Comparison of ENCODE assay signal across 15 cellular contexts in genomic region chr1:202587859-202588480, GRCh38.
DNase-seq lines count a peak whose midpoint lies in the region; ATAC-seq and TF ChIP-seq lines count a peak whose summit lies in the region.
"Had no signal": no experiment of that assay in that cellular context is flagged by ENCODE, and none has a peak within 500 bp of the region (broad histone marks: within the 10 kb centered on the region; RNA-seq: fewer than 3 reads in every experiment).

No MANE protein-coding gene starts in this region.

- H3K27me3 ChIP-seq in upper lobe of left lung (no peaks in the 10 kb centered on the region), left lung (peaks cover 0 to 22% of the 10 kb centered on the region in 2 donors)

- H3K36me3 ChIP-seq in upper lobe of left lung (peaks cover 0 to 12% (median 2%) of the 10 kb centered on the region in 4 donors), left lung (peaks cover 0 to 20% of the 10 kb centered on the region in 2 donors)

- no peaks in the 10 kb centered on the region for H3K36me3 Mint-ChIP-seq in activated naive CD4-positive, alpha-beta T cell treated with anti-CD3 and anti-CD28 coated beads, Interleukin-2, amount 50 U/mL, for 24 hours
- H3K36me3 Mint-ChIP-seq in activated naive CD4-positive, alpha-beta T cell treated with anti-CD3 and anti-CD28 coated beads, Interleukin-2, amount 10 ng/mL, durations not matched to agents 7 days and 5 days, result no peaks in the 10 kb centered on the region
- peaks cover 4% of the 10 kb centered on the region for H3K36me3 Mint-ChIP-seq in nephron (ENCODE audit: low read depth)
- H3K36me3 Mint-ChIP-seq: brain had no signal

- no peaks in the 10 kb centered on the region for H3K27me3 Mint-ChIP-seq in activated naive CD4-positive, alpha-beta T cell treated with anti-CD3 and anti-CD28 coated beads, Interleukin-2, amount 50 U/mL, for 24 hours
- H3K27me3 Mint-ChIP-seq in activated naive CD4-positive, alpha-beta T cell treated with anti-CD3 and anti-CD28 coated beads, Interleukin-2, amount 10 ng/mL, durations not matched to agents 7 days and 5 days, result no peaks in the 10 kb centered on the region
- H3K27me3 Mint-ChIP-seq in nephron (ENCODE audit: low read depth), result peaks cover 5% of the 10 kb centered on the region
- H3K27me3 Mint-ChIP-seq: activated CD4-positive, alpha-beta memory T cell treated with anti-CD3 and anti-CD28 coated beads, Interleukin-2, amount 10 ng/mL, durations not matched to agents 7 days and 5 days; brain; effector memory CD8-positive, alpha-beta T cell; memory B cell; stimulated activated naive CD8-positive, alpha-beta T cell treated with anti-CD3 and anti-CD28 coated beads, Interleukin-15, Interleukin-2, amounts not matched to agents 100 ng/mL and 50 ng/mL, for 24 hours had no signal

- CTCF ChIA-PET in activated naive CD4-positive, alpha-beta T cell treated with anti-CD3 and anti-CD28 coated beads, Interleukin-2, amount 10 ng/mL, durations not matched to agents 7 days and 5 days (lab: Charles Lee), result interaction anchor here (1.8 to 3.4 kb wide), 2 partner anchors 15 to 38 kb away, joined by 4 to 18 read pairs; no protein-coding TSS in a partner anchor

- H3K4me1 ChIP-seq in upper lobe of left lung (peaks cover 23 to 47% (median 34%) of the 10 kb centered on the region in 4 donors), left lung (peaks cover 0 to 20% of the 10 kb centered on the region in 2 donors)

- H3K9me3 ChIP-seq in upper lobe of left lung, result no peaks in the 10 kb centered on the region
- H3K9me3 ChIP-seq in left lung, result no peaks in the 10 kb centered on the region

- ATAC-seq in upper lobe of left lung (ENCODE audit: low FRiP score in 2 of 2) (no peak), left lung (no peak)
- ATAC-seq: effector memory CD8-positive, alpha-beta T cell had no signal

- peak overlapping the region; percentile 47 for H3K27ac Mint-ChIP-seq in activated naive CD4-positive, alpha-beta T cell treated with anti-CD3 and anti-CD28 coated beads, Interleukin-2, amount 50 U/mL, for 24 hours
- H3K27ac Mint-ChIP-seq in activated naive CD4-positive, alpha-beta T cell treated with anti-CD3 and anti-CD28 coated beads, Interleukin-2, amount 10 ng/mL, durations not matched to agents 7 days and 5 days, result no peak overlapping the region
- peak overlapping the region; percentile 95 to 98 (median 96) for H3K27ac Mint-ChIP-seq in nephron
- H3K27ac Mint-ChIP-seq: activated CD4-positive, alpha-beta memory T cell treated with anti-CD3 and anti-CD28 coated beads, Interleukin-2, amount 10 ng/mL, durations not matched to agents 7 days and 5 days; effector memory CD8-positive, alpha-beta T cell; memory B cell; stimulated activated naive CD8-positive, alpha-beta T cell treated with anti-CD3 and anti-CD28 coated beads, Interleukin-15, Interleukin-2, amounts not matched to agents 100 ng/mL and 50 ng/mL, for 24 hours had no signal

- no peaks in the 10 kb centered on the region for H3K9me3 Mint-ChIP-seq in activated naive CD4-positive, alpha-beta T cell treated with anti-CD3 and anti-CD28 coated beads, Interleukin-2, amount 50 U/mL, for 24 hours
- no peaks in the 10 kb centered on the region for H3K9me3 Mint-ChIP-seq in activated naive CD4-positive, alpha-beta T cell treated with anti-CD3 and anti-CD28 coated beads, Interleukin-2, amount 10 ng/mL, durations not matched to agents 7 days and 5 days
- no peaks in the 10 kb centered on the region for H3K9me3 Mint-ChIP-seq in nephron
- H3K9me3 Mint-ChIP-seq: activated CD4-positive, alpha-beta memory T cell treated with anti-CD3 and anti-CD28 coated beads, Interleukin-2, amount 10 ng/mL, durations not matched to agents 7 days and 5 days; brain; effector memory CD8-positive, alpha-beta T cell; memory B cell; stimulated activated naive CD8-positive, alpha-beta T cell treated with anti-CD3 and anti-CD28 coated beads, Interleukin-15, Interleukin-2, amounts not matched to agents 100 ng/mL and 50 ng/mL, for 24 hours had no signal

- TF ChIP-seq POLR2A in upper lobe of left lung (IDR thresholded peaks at IDR 0.05), result no peak

- DNase-seq in activated naive CD4-positive, alpha-beta T cell treated with anti-CD3 and anti-CD28 coated beads, Interleukin-2, amount 10 ng/mL, durations not matched to agents 7 days and 5 days, result no peak
- DNase-seq in epithelial cell of esophagus (ENCODE audit: low read depth) (peak; percentile 35), upper lobe of left lung (no peak), left lung (no peak), NCI-H2029 treated with DMSO at 0.1 percent for 48 hours (lab: John Stamatoyannopoulos, UW) (no peak)
- no peak for DNase-seq in stimulated activated CD4-positive, alpha-beta T cell treated with anti-CD3 and anti-CD28 coated beads, Interleukin-4, amount 100 ng/mL, for 4 hours
- DNase-seq: activated CD4-positive, alpha-beta memory T cell treated with anti-CD3 and anti-CD28 coated beads, Interleukin-2, amount 10 ng/mL, durations not matched to agents 7 days and 5 days; activated effector memory CD4-positive, alpha-beta T cell treated with Interleukin-2 at 50 U/mL for 16 hours; effector memory CD8-positive, alpha-beta T cell; hypothalamus had no signal

- H3K4me1 Mint-ChIP-seq in activated naive CD4-positive, alpha-beta T cell treated with anti-CD3 and anti-CD28 coated beads, Interleukin-2, amount 50 U/mL, for 24 hours, result no peaks in the 10 kb centered on the region
- H3K4me1 Mint-ChIP-seq in activated naive CD4-positive, alpha-beta T cell treated with anti-CD3 and anti-CD28 coated beads, Interleukin-2, amount 10 ng/mL, durations not matched to agents 7 days and 5 days, result peaks cover 2% of the 10 kb centered on the region
- peaks cover 66% of the 10 kb centered on the region for H3K4me1 Mint-ChIP-seq in nephron

- TF ChIP-seq CTCF in epithelial cell of esophagus (IDR thresholded peaks at IDR 0.05; ENCODE audit: insufficient read depth, low read depth, low read length, missing control alignments), result no peak
- TF ChIP-seq CTCF in nephron (IDR thresholded peaks at IDR 0.05; ENCODE audit: unreplicated experiment in 3 of 3), result no peak
- TF ChIP-seq CTCF in upper lobe of left lung (IDR thresholded peaks at IDR 0.05), result no peak
- TF ChIP-seq CTCF in left lung (IDR thresholded peaks at IDR 0.05), result no peak

- H3K4me3 ChIP-seq in epithelial cell of esophagus (ENCODE audit: low read length) (no peak overlapping the region), upper lobe of left lung (no peak overlapping the region), left lung (no peak overlapping the region)

- WGBS in upper lobe of left lung, 2 donors, result 50 to 69% methylated on average over 1 of the region's 1 CpG

- intact Hi-C loops in left lung (cut with DNase I), result no loop called here

- peak overlapping the region; percentile 6 to 85 (median 55) for H3K27ac ChIP-seq in upper lobe of left lung
- H3K27ac ChIP-seq in left lung, result no peak overlapping the region

- no peak overlapping the region for H3K4me3 Mint-ChIP-seq in activated naive CD4-positive, alpha-beta T cell treated with anti-CD3 and anti-CD28 coated beads, Interleukin-2, amount 50 U/mL, for 24 hours
- no peak overlapping the region for H3K4me3 Mint-ChIP-seq in activated naive CD4-positive, alpha-beta T cell treated with anti-CD3 and anti-CD28 coated beads, Interleukin-2, amount 10 ng/mL, durations not matched to agents 7 days and 5 days
- H3K4me3 Mint-ChIP-seq in nephron, result no peak overlapping the region
- H3K4me3 Mint-ChIP-seq: activated CD4-positive, alpha-beta memory T cell treated with anti-CD3 and anti-CD28 coated beads, Interleukin-2, amount 10 ng/mL, durations not matched to agents 7 days and 5 days; brain; effector memory CD8-positive, alpha-beta T cell; memory B cell; stimulated activated naive CD8-positive, alpha-beta T cell treated with anti-CD3 and anti-CD28 coated beads, Interleukin-15, Interleukin-2, amounts not matched to agents 100 ng/mL and 50 ng/mL, for 24 hours had no signal

- no peak for TF ChIP-seq EP300 in upper lobe of left lung (IDR thresholded peaks at IDR 0.05)

Comparison
In these comparisons a context has a peak if more than half of its experiments do, and no peak if none do; other contexts are left out.
1. H3K27ac ChIP-seq: peak in upper lobe of left lung (4 of 4); none in left lung (0 of 2).